Comparison of ENCODE assay signal across 23 cellular contexts in the genomic region with DNA sequence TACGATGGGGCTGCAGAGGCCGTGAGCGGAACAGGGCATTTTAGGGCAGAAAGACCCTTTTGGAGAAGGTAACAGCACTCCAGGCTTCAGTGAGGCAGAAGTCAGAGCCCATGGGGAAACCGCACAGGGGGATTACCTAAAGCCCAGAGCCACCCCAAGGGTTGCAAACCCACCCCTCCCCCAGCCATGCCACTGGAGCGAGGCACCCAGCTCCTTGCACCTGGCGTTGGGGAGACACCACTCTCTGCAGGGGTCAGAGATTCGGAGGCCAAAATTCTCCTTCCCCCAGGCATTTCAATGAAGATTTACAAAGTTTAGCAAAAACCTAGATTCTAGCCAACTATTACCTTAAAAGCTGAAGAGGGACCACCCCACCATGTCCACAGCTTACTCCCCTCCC. TPM values are rescaled to one million over a fixed set of nuclear protein-coding genes. Genes with fewer than 3 reads are reported as not detected.
"Had no signal": no experiment of that assay in that cellular context is flagged by ENCODE, and none has a peak within 500 bp of the region (broad histone marks: within the 10 kb centered on the region; RNA-seq: fewer than 3 reads in every experiment).

No MANE protein-coding gene starts in this region.

- H3K4me1 ChIP-seq: ascending aorta, Peyer's patch had no signal

- H3K4me3 ChIP-seq: ascending aorta, body of pancreas, Peyer's patch, SK-N-MC had no signal

- DNase-seq: activated CD4-positive, alpha-beta T cell treated with anti-CD3 and anti-CD28 coated beads for 36 hours; activated CD8-positive, alpha-beta memory T cell treated with anti-CD3 and anti-CD28 coated beads, Interleukin-2, amount 50 U/mL, for 4 hours; activated CD8-positive, alpha-beta T cell treated with anti-CD3 and anti-CD28 coated beads for 36 hours; activated naive CD4-positive, alpha-beta T cell treated with anti-CD3 and anti-CD28 coated beads, Interleukin-2, amount 50 U/mL, for 16 hours; activated naive CD8-positive, alpha-beta T cell treated with anti-CD3 and anti-CD28 coated beads, Interleukin-2, amount 10 ng/mL, durations not matched to agents 7 days and 5 days; body of pancreas; KG1; NCI-H1048; NCI-H1930; NCI-H2171; NCI-H345; NCI-H510A; NCI-H526 treated with DMSO at 0.1 percent for 48 hours; NCI-H82; Peyer's patch; SIG-M5; T-helper 1 cell had no signal

- H3K9me3 ChIP-seq: ascending aorta, body of pancreas, Peyer's patch had no signal

- H3K27me3 ChIP-seq: body of pancreas, Peyer's patch had no signal

- H3K36me3 ChIP-seq: ascending aorta, Peyer's patch had no signal

- H3K27ac ChIP-seq: ascending aorta, body of pancreas, Peyer's patch, SK-N-MC had no signal

- ATAC-seq: activated CD4-positive, alpha-beta T cell treated with anti-CD3 and anti-CD28 coated beads for 36 hours; activated CD8-positive, alpha-beta T cell treated with anti-CD3 and anti-CD28 coated beads for 36 hours; body of pancreas had no signal

RNA-seq across cellular contexts. Expression of a gene that starts 38.4 kb away (rescaled TPM):
- total RNA-seq: activated CD4-positive, alpha-beta T cell treated with anti-CD3 and anti-CD28 coated beads for 36 hours; activated CD8-positive, alpha-beta T cell treated with anti-CD3 and anti-CD28 coated beads for 36 hours; activated naive CD8-positive, alpha-beta T cell treated with anti-CD3 and anti-CD28 coated beads, Interleukin-2, amount 10 ng/mL, durations not matched to agents 7 days and 5 days; ascending aorta; body of pancreas; LHCN-M2; M059J; OCI-LY7; Peyer's patch; T-helper 2 cell treated with Interferon-gamma antibody and Interleukin-4, amounts not matched to agents 100 ng/mL and 5 ng/mL, for 36 hours had no signal

RNA-seq across cellular contexts. Expression of a gene that starts 58.7 kb away (rescaled TPM):
- total RNA-seq: ascending aorta; LHCN-M2; M059J; Peyer's patch; T-helper 2 cell treated with Interferon-gamma antibody and Interleukin-4, amounts not matched to agents 100 ng/mL and 5 ng/mL, for 36 hours had no signal
